In genomic region chr18:63158676-63159291, GRCh38 we compare ENCODE assay signal across 1 cellular context.
A peak's percentile ranks its signal among the peaks of the same experiment; 100 is the strongest.
TF ChIP-seq lines count a peak whose summit lies in the region.

No MANE protein-coding gene starts in this region.

TF ChIP-seq in GM12878, 131 proteins besides CTCF, POLR2A, EP300 and RAD21 (continued from another document and continues in another):
- no peak for TF ChIP-seq SIX5 (IDR thresholded peaks at IDR 0.05; ENCODE audit: low read depth, low read length, severe bottlenecking)
- TF ChIP-seq IRF5 (IDR thresholded peaks at IDR 0.05; ENCODE audit: borderline replicate concordance): no peak
- no peak for TF ChIP-seq CEBPZ (IDR thresholded peaks at IDR 0.05; ENCODE audit: low read depth, low read length)
- no peak for TF ChIP-seq BRCA1 (IDR thresholded peaks at IDR 0.05; ENCODE audit: low read depth, low read length)
- TF ChIP-seq USF1 (IDR thresholded peaks at IDR 0.05; ENCODE audit: borderline replicate concordance, extremely low read length, insufficient read depth, low read depth, low read length): no peak
- TF ChIP-seq E2F4 (IDR thresholded peaks at IDR 0.05; ENCODE audit: low read depth, low read length): no peak
- no peak for TF ChIP-seq KAT2A (conservative IDR thresholded peaks at IDR 0.05; ENCODE audit: control insufficient read depth, low read depth, low read length)
- TF ChIP-seq IRF3 (IDR thresholded peaks at IDR 0.05): no peak
- no peak for TF ChIP-seq NR2F1 (conservative IDR thresholded peaks at IDR 0.05)
- TF ChIP-seq JUNB (IDR thresholded peaks at IDR 0.05): peak; percentile 87
- peak; percentile 14; the same call in 1 of the 2 replicates for TF ChIP-seq MAX (IDR thresholded peaks at IDR 0.05; ENCODE audit: low read depth, low read length)
- peak; percentile 89; the same call in 1 of the 2 replicates for TF ChIP-seq TBL1XR1 (IDR thresholded peaks at IDR 0.05; ENCODE audit: low read depth, low read length)
- no peak for TF ChIP-seq EZH2 (IDR thresholded peaks at IDR 0.05; ENCODE audit: borderline replicate concordance, control insufficient read depth, low read depth, low read length)
- TF ChIP-seq CBX5 (IDR thresholded peaks at IDR 0.05; ENCODE audit: low read depth): no peak
- no peak for TF ChIP-seq BACH1 (IDR thresholded peaks at IDR 0.05; ENCODE audit: borderline replicate concordance)
- TF ChIP-seq ZBTB4 (CRISPR knock-in tag; IDR thresholded peaks at IDR 0.05): no peak
- no peak for TF ChIP-seq GATAD2B (conservative IDR thresholded peaks at IDR 0.05; ENCODE audit: low read depth)
- TF ChIP-seq MTA2 (IDR thresholded peaks at IDR 0.05; ENCODE audit: low read depth): no peak
- no peak for TF ChIP-seq CHD1 (IDR thresholded peaks at IDR 0.05; ENCODE audit: low read depth, low read length)
- no peak for TF ChIP-seq NRF1 (conservative IDR thresholded peaks at IDR 0.05; ENCODE audit: low read depth, low read length)
- no peak for TF ChIP-seq ZSCAN29 (IDR thresholded peaks at IDR 0.05)
- peak; percentile 80; the same call in 1 of the 2 replicates for TF ChIP-seq POLR2AphosphoS2 (IDR thresholded peaks at IDR 0.05; ENCODE audit: low read depth, low read length)
- no peak for TF ChIP-seq IKZF1 (conservative IDR thresholded peaks at IDR 0.05)
- no peak for TF ChIP-seq ZNF217 (IDR thresholded peaks at IDR 0.05)
- TF ChIP-seq POU2F2 (IDR thresholded peaks at IDR 0.05; ENCODE audit: borderline replicate concordance, low read depth, low read length): peak; percentile 67; the same call in 2 of the 3 replicates
- TF ChIP-seq PKNOX1 (IDR thresholded peaks at IDR 0.05): no peak; the same call in 1 of the 2 replicates
- TF ChIP-seq HDGF (IDR thresholded peaks at IDR 0.05): no peak; the same call in 1 of the 2 replicates
- no peak for TF ChIP-seq IKZF2 (IDR thresholded peaks at IDR 0.05)
- no peak for TF ChIP-seq SIN3A (IDR thresholded peaks at IDR 0.05; ENCODE audit: low read depth, low read length)
- peak; percentile 72 for TF ChIP-seq ATF7 (IDR thresholded peaks at IDR 0.05; ENCODE audit: low read depth)
- TF ChIP-seq ZNF207 (IDR thresholded peaks at IDR 0.05; ENCODE audit: borderline replicate concordance): no peak
- TF ChIP-seq POLR2AphosphoS5 (IDR thresholded peaks at IDR 0.05; ENCODE audit: low read length): peak; percentile 82
- peak; percentile 39 for TF ChIP-seq SP1 (IDR thresholded peaks at IDR 0.05; ENCODE audit: low read depth, low read length)
- no peak for TF ChIP-seq ZNF687 (IDR thresholded peaks at IDR 0.05)
- TF ChIP-seq ZBED1 (IDR thresholded peaks at IDR 0.05; ENCODE audit: borderline replicate concordance): peak; percentile 89
- TF ChIP-seq MYB (IDR thresholded peaks at IDR 0.05; ENCODE audit: borderline replicate concordance, low read depth, low read length): no peak
- TF ChIP-seq NR2C2 (IDR thresholded peaks at IDR 0.05; ENCODE audit: borderline replicate concordance, control insufficient read depth, insufficient read length, low read depth): no peak
- 0 out of 2 replicates have a peak, but pooled peaks have one; percentile 6 for TF ChIP-seq TCF12 (IDR thresholded peaks at IDR 0.05; ENCODE audit: low read depth, low read length)
- TF ChIP-seq JUND (IDR thresholded peaks at IDR 0.05; ENCODE audit: low read depth, low read length): no peak
- TF ChIP-seq ZBTB33 (IDR thresholded peaks at IDR 0.05): no peak
- peak; percentile 83 for TF ChIP-seq IRF4 (IDR thresholded peaks at IDR 0.05; ENCODE audit: low read depth, low read length)
